Comparison of ENCODE assay signal across 13 cellular contexts in the genomic region with DNA sequence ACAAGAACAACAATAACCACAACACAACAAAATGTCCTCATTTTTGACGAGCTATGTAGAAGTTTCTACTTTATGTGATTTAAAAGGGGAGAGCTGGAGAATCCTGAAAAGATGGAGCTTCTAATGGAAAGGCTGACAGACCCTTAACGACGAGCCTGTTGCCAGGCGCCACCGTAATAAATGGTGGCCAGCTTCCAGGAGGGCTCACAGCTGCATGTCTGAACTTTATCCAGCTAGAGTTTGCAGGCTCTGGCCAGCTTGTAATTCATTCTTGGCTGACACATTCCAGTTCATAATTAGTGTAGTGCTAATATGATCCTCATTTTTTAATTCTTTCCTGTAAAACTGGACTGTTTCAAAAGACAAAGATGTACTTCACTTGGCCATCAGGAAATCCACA.
DNase-seq lines count a peak whose midpoint lies in the region; ATAC-seq and TF ChIP-seq lines count a peak whose summit lies in the region.
"Had no signal": no experiment of that assay in that cellular context is flagged by ENCODE, and none has a peak within 500 bp of the region (broad histone marks: within the 10 kb centered on the region; RNA-seq: fewer than 3 reads in every experiment).

No MANE protein-coding gene starts in this region.

- H3K9me3 ChIP-seq in adrenal gland (replicated peaks in 1 of 3) (no peaks in the 10 kb centered on the region), muscle layer of colon (ENCODE audit: low read length) (no peaks in the 10 kb centered on the region), suprapubic skin (no peaks in the 10 kb centered on the region)
- H3K9me3 ChIP-seq: neutrophil had no signal

- no peak overlapping the region for H3K4me3 ChIP-seq in adrenal gland
- no peak overlapping the region for H3K4me3 ChIP-seq in fibroblast of pulmonary artery (replicated peaks; ENCODE audit: low read depth, low read length)
- H3K4me3 ChIP-seq in muscle layer of colon (ENCODE audit: low read depth in 1 of 2, low read length in 2 of 2) = no peak overlapping the region
- no peak overlapping the region for H3K4me3 ChIP-seq in suprapubic skin
- H3K4me3 ChIP-seq: GM12878 had no signal

- no peaks in the 10 kb centered on the region for H3K27me3 ChIP-seq in adrenal gland
- no peaks in the 10 kb centered on the region for H3K27me3 ChIP-seq in muscle layer of colon (ENCODE audit: control insufficient read depth in 1 of 2, insufficient read depth in 2 of 2, low read length in 2 of 2)
- H3K27me3 ChIP-seq in suprapubic skin = no peaks in the 10 kb centered on the region
- H3K27me3 ChIP-seq: neutrophil had no signal

- TF ChIP-seq POLR2A in adrenal gland (IDR thresholded peaks at IDR 0.05) (no peak), suprapubic skin (IDR thresholded peaks at IDR 0.05) (no peak)

- no peak for TF ChIP-seq CTCF in adrenal gland (IDR thresholded peaks at IDR 0.05)
- TF ChIP-seq CTCF in fibroblast of pulmonary artery (IDR thresholded peaks at IDR 0.05; ENCODE audit: low read length, missing control alignments) = no peak
- TF ChIP-seq CTCF in suprapubic skin (IDR thresholded peaks at IDR 0.05) = no peak

- TF ChIP-seq EP300 in suprapubic skin (IDR thresholded peaks at IDR 0.05) = no peak

- ATAC-seq in GM18519 (IDR thresholded peaks at IDR 0.05; ENCODE audit: low FRiP score, unreplicated experiment) (no peak), GM18498 (IDR thresholded peaks at IDR 0.05; ENCODE audit: unreplicated experiment) (no peak)
- ATAC-seq: GM12878 had no signal

- no peak overlapping the region for H3K9ac ChIP-seq in muscle layer of colon (ENCODE audit: low read length)

- H3K36me3 ChIP-seq in adrenal gland (replicated peaks in 1 of 2) = no peaks in the 10 kb centered on the region
- H3K36me3 ChIP-seq in muscle layer of colon (ENCODE audit: insufficient read depth, low read length) = no peaks in the 10 kb centered on the region
- no peaks in the 10 kb centered on the region for H3K36me3 ChIP-seq in suprapubic skin
- H3K36me3 ChIP-seq: neutrophil had no signal

- H3K4me1 ChIP-seq in adrenal gland (replicated peaks in 1 of 2) (no peaks in the 10 kb centered on the region), muscle layer of colon (ENCODE audit: insufficient read depth, low read length) (peaks cover 32% of the 10 kb centered on the region), suprapubic skin (peaks cover 49% of the 10 kb centered on the region)

- H3K27ac ChIP-seq in adrenal gland (no peak overlapping the region), muscle layer of colon (ENCODE audit: low read depth, low read length) (peak overlapping the region; percentile 27), suprapubic skin (peak overlapping the region; percentile 61)
- H3K27ac ChIP-seq: neutrophil had no signal

- 41 to 65% (median 47%) methylated on average over 5 of the region's 5 CpGs for WGBS in adrenal gland, 4 donors
- 15% methylated on average over 5 of the region's 5 CpGs for WGBS in suprapubic skin

- intact Hi-C loops in adrenal gland (cut with DNase I) = no loop called here

- DNase-seq in adrenal gland (peak in 5 of 7 donors; percentile 9 to 53 (median 17)), fibroblast of pulmonary artery (ENCODE audit: low read depth) (peak; percentile 67), suprapubic skin (ENCODE audit: low spot score in 2 of 2) (peak in 1 of 2 donors; percentile 70), NCI-H526 treated with DMSO at 0.1 percent for 48 hours (lab: John Stamatoyannopoulos, UW) (no peak)
- DNase-seq in effector CD4-positive, alpha-beta T cell = no peak
- DNase-seq: activated naive CD8-positive, alpha-beta T cell treated with anti-CD3 and anti-CD28 coated beads for 36 hours; KG1; NCI-H2107 had no signal

Comparison
In these comparisons a context has a peak if more than half of its experiments do, and no peak if none do; other contexts are left out.
1. DNase-seq: peak in adrenal gland (5 of 7) and fibroblast of pulmonary artery (single experiment); none in NCI-H526 treated with DMSO at 0.1 percent for 48 hours (single experiment) and effector CD4-positive, alpha-beta T cell (single experiment).
2. H3K27ac ChIP-seq: peak in muscle layer of colon (single experiment) and suprapubic skin (single experiment); none in adrenal gland (0 of 5).